In the genomic region with DNA sequence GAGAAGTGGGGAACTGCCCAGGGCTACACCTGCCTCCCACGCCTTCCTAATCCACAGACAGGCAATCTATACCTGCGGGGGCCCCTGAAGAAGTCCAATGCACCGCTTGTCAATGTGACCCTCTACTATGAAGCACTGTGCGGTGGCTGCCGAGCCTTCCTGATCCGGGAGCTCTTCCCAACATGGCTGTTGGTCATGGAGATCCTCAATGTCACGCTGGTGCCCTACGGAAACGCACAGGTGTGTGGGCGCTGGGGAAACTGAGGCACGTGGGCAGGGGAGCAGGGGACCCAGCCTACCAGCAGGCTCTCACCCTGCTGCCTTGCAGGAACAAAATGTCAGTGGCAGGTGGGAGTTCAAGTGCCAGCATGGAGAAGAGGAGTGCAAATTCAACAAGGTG, we compare ENCODE assay signal across 1 cellular context.
TF ChIP-seq lines count a peak whose summit lies in the region.

No MANE protein-coding gene starts in this region.

TF ChIP-seq in GM23338, 12 proteins besides CTCF, POLR2A, EP300 and RAD21:
- TF ChIP-seq, protein P1, sequence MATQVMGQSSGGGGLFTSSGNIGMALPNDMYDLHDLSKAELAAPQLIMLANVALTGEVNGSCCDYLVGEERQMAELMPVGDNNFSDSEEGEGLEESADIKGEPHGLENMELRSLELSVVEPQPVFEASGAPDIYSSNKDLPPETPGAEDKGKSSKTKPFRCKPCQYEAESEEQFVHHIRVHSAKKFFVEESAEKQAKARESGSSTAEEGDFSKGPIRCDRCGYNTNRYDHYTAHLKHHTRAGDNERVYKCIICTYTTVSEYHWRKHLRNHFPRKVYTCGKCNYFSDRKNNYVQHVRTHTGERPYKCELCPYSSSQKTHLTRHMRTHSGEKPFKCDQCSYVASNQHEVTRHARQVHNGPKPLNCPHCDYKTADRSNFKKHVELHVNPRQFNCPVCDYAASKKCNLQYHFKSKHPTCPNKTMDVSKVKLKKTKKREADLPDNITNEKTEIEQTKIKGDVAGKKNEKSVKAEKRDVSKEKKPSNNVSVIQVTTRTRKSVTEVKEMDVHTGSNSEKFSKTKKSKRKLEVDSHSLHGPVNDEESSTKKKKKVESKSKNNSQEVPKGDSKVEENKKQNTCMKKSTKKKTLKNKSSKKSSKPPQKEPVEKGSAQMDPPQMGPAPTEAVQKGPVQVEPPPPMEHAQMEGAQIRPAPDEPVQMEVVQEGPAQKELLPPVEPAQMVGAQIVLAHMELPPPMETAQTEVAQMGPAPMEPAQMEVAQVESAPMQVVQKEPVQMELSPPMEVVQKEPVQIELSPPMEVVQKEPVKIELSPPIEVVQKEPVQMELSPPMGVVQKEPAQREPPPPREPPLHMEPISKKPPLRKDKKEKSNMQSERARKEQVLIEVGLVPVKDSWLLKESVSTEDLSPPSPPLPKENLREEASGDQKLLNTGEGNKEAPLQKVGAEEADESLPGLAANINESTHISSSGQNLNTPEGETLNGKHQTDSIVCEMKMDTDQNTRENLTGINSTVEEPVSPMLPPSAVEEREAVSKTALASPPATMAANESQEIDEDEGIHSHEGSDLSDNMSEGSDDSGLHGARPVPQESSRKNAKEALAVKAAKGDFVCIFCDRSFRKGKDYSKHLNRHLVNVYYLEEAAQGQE (IDR thresholded peaks at IDR 0.05; ENCODE audit: unreplicated experiment), result no peak
- no peak for TF ChIP-seq JUNB (IDR thresholded peaks at IDR 0.05; ENCODE audit: unreplicated experiment)
- TF ChIP-seq POLR2AphosphoS5 (IDR thresholded peaks at IDR 0.05; ENCODE audit: low read depth), result no peak
